ENCODE assay signal across 16 cellular contexts in genomic region chr20:29762620-29763019, GRCh38.
DNase-seq lines count a peak whose midpoint lies in the region; ATAC-seq and TF ChIP-seq lines count a peak whose summit lies in the region.
"Had no signal": no experiment of that assay in that cellular context is flagged by ENCODE, and none has a peak within 500 bp of the region (broad histone marks: within the 10 kb centered on the region; RNA-seq: fewer than 3 reads in every experiment).

No MANE protein-coding gene starts in this region.

- ATAC-seq in activated naive CD8-positive, alpha-beta T cell treated with anti-CD3 and anti-CD28 coated beads, Interleukin-2, amount 50 U/mL, for 24 hours: no peak
- ATAC-seq in RWPE2 (ENCODE audit: low read depth): no peak
- ATAC-seq in activated T-helper 17 cell treated with anti-CD3 and anti-CD28 coated beads, Interleukin-2, amount 50 U/mL, for 72 hours (replicated peaks): no peak
- ATAC-seq in stimulated activated memory B cell treated with anti-CD40 and anti-IgM and Interleukin-4, amounts not matched to agents 10 μg/mL and 1 μg/mL and 100 μg/mL, for 72 hours: no peak
- ATAC-seq in left lung: no peak
- no peak for ATAC-seq in esophagus mucosa

- H3K9me3 ChIP-seq in RWPE2 (ENCODE audit: severe bottlenecking): peaks cover 10% of the 10 kb centered on the region
- H3K9me3 ChIP-seq in left lung: peaks cover 0 to 12% of the 10 kb centered on the region in 2 donors
- H3K9me3 ChIP-seq: HAP-1 had no signal

- peaks cover 6% of the 10 kb centered on the region for H3K4me1 Mint-ChIP-seq in activated naive CD8-positive, alpha-beta T cell (ENCODE audit: low read depth)
- no peaks in the 10 kb centered on the region for H3K4me1 Mint-ChIP-seq in activated naive CD8-positive, alpha-beta T cell treated with anti-CD3 and anti-CD28 coated beads, Interleukin-2, amount 50 U/mL, for 24 hours
- H3K4me1 Mint-ChIP-seq in activated T-helper 17 cell treated with anti-CD3 and anti-CD28 coated beads, Interleukin-2, amount 50 U/mL, for 72 hours: no peaks in the 10 kb centered on the region
- peaks cover 7% of the 10 kb centered on the region for H3K4me1 Mint-ChIP-seq in stimulated activated memory B cell treated with anti-CD40 and anti-IgM and Interleukin-4, amounts not matched to agents 10 μg/mL and 1 μg/mL and 100 μg/mL, for 72 hours

- H3K27me3 Mint-ChIP-seq in activated naive CD8-positive, alpha-beta T cell: peaks cover 7% of the 10 kb centered on the region
- H3K27me3 Mint-ChIP-seq in activated naive CD8-positive, alpha-beta T cell treated with anti-CD3 and anti-CD28 coated beads, Interleukin-2, amount 50 U/mL, for 24 hours: peaks cover 2% of the 10 kb centered on the region
- peaks cover 10% of the 10 kb centered on the region for H3K27me3 Mint-ChIP-seq in activated T-helper 17 cell treated with anti-CD3 and anti-CD28 coated beads, Interleukin-2, amount 50 U/mL, for 72 hours
- H3K27me3 Mint-ChIP-seq in stimulated activated memory B cell treated with anti-CD40 and anti-IgM and Interleukin-4, amounts not matched to agents 10 μg/mL and 1 μg/mL and 100 μg/mL, for 72 hours: peaks cover 44% of the 10 kb centered on the region
- H3K27me3 Mint-ChIP-seq: CD4-positive, alpha-beta T cell had no signal

- intact Hi-C loops in left lung (cut with DNase I): no loop called here

- H3K27ac Mint-ChIP-seq in activated naive CD8-positive, alpha-beta T cell: no peak overlapping the region
- no peak overlapping the region for H3K27ac Mint-ChIP-seq in activated naive CD8-positive, alpha-beta T cell treated with anti-CD3 and anti-CD28 coated beads, Interleukin-2, amount 50 U/mL, for 24 hours
- no peak overlapping the region for H3K27ac Mint-ChIP-seq in activated T-helper 17 cell treated with anti-CD3 and anti-CD28 coated beads, Interleukin-2, amount 50 U/mL, for 72 hours
- H3K27ac Mint-ChIP-seq in stimulated activated memory B cell treated with anti-CD40 and anti-IgM and Interleukin-4, amounts not matched to agents 10 μg/mL and 1 μg/mL and 100 μg/mL, for 72 hours: no peak overlapping the region
- H3K27ac Mint-ChIP-seq: CD4-positive, alpha-beta T cell had no signal

- H3K36me3 Mint-ChIP-seq in activated naive CD8-positive, alpha-beta T cell: no peaks in the 10 kb centered on the region
- no peaks in the 10 kb centered on the region for H3K36me3 Mint-ChIP-seq in activated naive CD8-positive, alpha-beta T cell treated with anti-CD3 and anti-CD28 coated beads, Interleukin-2, amount 50 U/mL, for 24 hours (ENCODE audit: low read depth)
- no peaks in the 10 kb centered on the region for H3K36me3 Mint-ChIP-seq in activated T-helper 17 cell treated with anti-CD3 and anti-CD28 coated beads, Interleukin-2, amount 50 U/mL, for 72 hours (ENCODE audit: low read depth)
- H3K36me3 Mint-ChIP-seq in stimulated activated memory B cell treated with anti-CD40 and anti-IgM and Interleukin-4, amounts not matched to agents 10 μg/mL and 1 μg/mL and 100 μg/mL, for 72 hours: no peaks in the 10 kb centered on the region

- no peak overlapping the region for H3K4me3 ChIP-seq in RWPE2 (ENCODE audit: severe bottlenecking)
- no peak overlapping the region for H3K4me3 ChIP-seq in left lung
- H3K4me3 ChIP-seq: GM23248, HAP-1 had no signal

- H3K27ac ChIP-seq in RWPE2 (ENCODE audit: poor library complexity, severe bottlenecking) (no peak overlapping the region), left lung (no peak overlapping the region)
- H3K27ac ChIP-seq: C4-2B, GM23248, HL-60 had no signal

- H3K4me3 Mint-ChIP-seq in activated naive CD8-positive, alpha-beta T cell: peak overlapping the region; percentile 17
- H3K4me3 Mint-ChIP-seq in activated naive CD8-positive, alpha-beta T cell treated with anti-CD3 and anti-CD28 coated beads, Interleukin-2, amount 50 U/mL, for 24 hours: no peak overlapping the region
- peak overlapping the region; percentile 60 for H3K4me3 Mint-ChIP-seq in activated T-helper 17 cell treated with anti-CD3 and anti-CD28 coated beads, Interleukin-2, amount 50 U/mL, for 72 hours
- H3K4me3 Mint-ChIP-seq in stimulated activated memory B cell treated with anti-CD40 and anti-IgM and Interleukin-4, amounts not matched to agents 10 μg/mL and 1 μg/mL and 100 μg/mL, for 72 hours: peak overlapping the region; percentile 27
- H3K4me3 Mint-ChIP-seq: CD4-positive, alpha-beta T cell had no signal

- H3K36me3 ChIP-seq in RWPE2 (ENCODE audit: low read depth): no peaks in the 10 kb centered on the region
- no peaks in the 10 kb centered on the region for H3K36me3 ChIP-seq in left lung
- H3K36me3 ChIP-seq: HAP-1 had no signal

- H3K27me3 ChIP-seq in RWPE2 (ENCODE audit: insufficient read depth, poor library complexity, severe bottlenecking) (peaks cover 4% of the 10 kb centered on the region), left lung (peaks cover 0 to 21% of the 10 kb centered on the region in 2 donors)

- no peak for TF ChIP-seq CTCF in RWPE2 (IDR thresholded peaks at IDR 0.05; ENCODE audit: poor library complexity, severe bottlenecking)
- TF ChIP-seq CTCF in left lung (IDR thresholded peaks at IDR 0.05): no peak

- H3K9me3 Mint-ChIP-seq in activated naive CD8-positive, alpha-beta T cell (ENCODE audit: low read depth): no peaks in the 10 kb centered on the region
- H3K9me3 Mint-ChIP-seq in activated naive CD8-positive, alpha-beta T cell treated with anti-CD3 and anti-CD28 coated beads, Interleukin-2, amount 50 U/mL, for 24 hours: peaks cover 8% of the 10 kb centered on the region
- H3K9me3 Mint-ChIP-seq in activated T-helper 17 cell treated with anti-CD3 and anti-CD28 coated beads, Interleukin-2, amount 50 U/mL, for 72 hours: peaks cover 5% of the 10 kb centered on the region
- peaks cover 3% of the 10 kb centered on the region for H3K9me3 Mint-ChIP-seq in stimulated activated memory B cell treated with anti-CD40 and anti-IgM and Interleukin-4, amounts not matched to agents 10 μg/mL and 1 μg/mL and 100 μg/mL, for 72 hours

- DNase-seq in activated naive CD8-positive, alpha-beta T cell treated with anti-CD3 and anti-CD28 coated beads, Interleukin-2, amount 50 U/mL, for 24 hours: no peak
- DNase-seq in RWPE2 (ENCODE audit: low spot score): peak; percentile 75
- DNase-seq in left lung: no peak
- DNase-seq: ACHN; CD4-positive, alpha-beta T cell; DMS153; DMS79; GDM1; GM23248 had no signal

- H3K4me1 ChIP-seq in RWPE2 (ENCODE audit: insufficient read depth, poor library complexity, severe bottlenecking): no peaks in the 10 kb centered on the region
- H3K4me1 ChIP-seq in left lung: no peaks in the 10 kb centered on the region
- H3K4me1 ChIP-seq: HAP-1 had no signal
